Comparison of ENCODE assay signal across 8 cellular contexts in genomic region chr7:129053938-129054437, GRCh38. TPM values are rescaled to one million over a fixed set of nuclear protein-coding genes. Genes with fewer than 3 reads are reported as not detected.
DNase-seq lines count a peak whose midpoint lies in the region; ATAC-seq and TF ChIP-seq lines count a peak whose summit lies in the region.

No MANE protein-coding gene starts in this region.

- H3F3A ChIP-seq in OCI-LY1 (ENCODE audit: insufficient read depth, low read length), result no peaks in the 10 kb centered on the region

- no peak for ATAC-seq in natural killer cell treated with Interleukin-12 subunit alpha and Interleukin-12 subunit beta and Interleukin-15 and Interleukin-18, amount 100 ng/mL, for 72 hours
- ATAC-seq in GM21390 (IDR thresholded peaks at IDR 0.05; ENCODE audit: unreplicated experiment), result no peak
- ATAC-seq in HG02610 (IDR thresholded peaks at IDR 0.05; ENCODE audit: unreplicated experiment), result no peak

- peak overlapping the region; percentile 97 for H3K4me3 Mint-ChIP-seq in natural killer cell treated with Interleukin-12 subunit alpha and Interleukin-12 subunit beta and Interleukin-15 and Interleukin-18, amount 100 ng/mL, for 72 hours

- peak overlapping the region; percentile 80 for H3K4me2 ChIP-seq in OCI-LY1 (ENCODE audit: low read length)

- H3K4me1 ChIP-seq in OCI-LY1 (ENCODE audit: insufficient read depth, low read length, severe bottlenecking), result peaks cover 40% of the 10 kb centered on the region
- peaks cover 11% of the 10 kb centered on the region for H3K4me1 ChIP-seq in ectodermal cell (ENCODE audit: control insufficient read depth, insufficient read depth, low read length)

- H3K36me3 Mint-ChIP-seq in natural killer cell treated with Interleukin-12 subunit alpha and Interleukin-12 subunit beta and Interleukin-15 and Interleukin-18, amount 100 ng/mL, for 72 hours, result peaks cover 12% of the 10 kb centered on the region

- no peaks in the 10 kb centered on the region for H3K9me3 ChIP-seq in OCI-LY1 (ENCODE audit: low read length)
- no peaks in the 10 kb centered on the region for H3K9me3 ChIP-seq in ectodermal cell (ENCODE audit: control insufficient read depth, low read length)

- H3K9me3 Mint-ChIP-seq in natural killer cell treated with Interleukin-12 subunit alpha and Interleukin-12 subunit beta and Interleukin-15 and Interleukin-18, amount 100 ng/mL, for 72 hours, result no peaks in the 10 kb centered on the region

- DNase-seq in NCI-H1092 treated with DMSO at 0.1 percent for 48 hours (lab: John Stamatoyannopoulos, UW) (peak; percentile 60), NCI-H1092 (lab: John Stamatoyannopoulos, UW) (no peak), NCI-H226 (no peak)
- no peak for DNase-seq in natural killer cell treated with Interleukin-12 subunit alpha and Interleukin-12 subunit beta and Interleukin-15 and Interleukin-18, amount 100 ng/mL, for 72 hours (ENCODE audit: low spot score)

- no peaks in the 10 kb centered on the region for H4K20me1 ChIP-seq in OCI-LY1 (ENCODE audit: insufficient read depth, low read length)

- H3K4me3 ChIP-seq in OCI-LY1 (ENCODE audit: low read depth, low read length, poor library complexity, severe bottlenecking) (peak overlapping the region; percentile 77), ectodermal cell (ENCODE audit: insufficient read depth, low read depth, low read length) (peak overlapping the region; percentile 88)

- no peaks in the 10 kb centered on the region for H3K9me2 ChIP-seq in OCI-LY1 (ENCODE audit: low read depth, low read length)

- peak overlapping the region; percentile 94 to 99 for H3K27ac Mint-ChIP-seq in natural killer cell treated with Interleukin-12 subunit alpha and Interleukin-12 subunit beta and Interleukin-15 and Interleukin-18, amount 100 ng/mL, for 72 hours

- H3K36me3 ChIP-seq in OCI-LY1 (ENCODE audit: insufficient read depth, low read length) (peaks cover 24% of the 10 kb centered on the region; the same call in 1 of the 2 replicates), ectodermal cell (ENCODE audit: control insufficient read depth, insufficient read depth, low read length) (no peaks in the 10 kb centered on the region)

- no peak overlapping the region for H2AFZ ChIP-seq in OCI-LY1 (ENCODE audit: low read length)

- H3K79me2 ChIP-seq in OCI-LY1 (ENCODE audit: insufficient read depth, low read length), result peaks cover 50% of the 10 kb centered on the region

- H3K4me1 Mint-ChIP-seq in natural killer cell treated with Interleukin-12 subunit alpha and Interleukin-12 subunit beta and Interleukin-15 and Interleukin-18, amount 100 ng/mL, for 72 hours (ENCODE audit: low read depth in 2 of 2), result peaks cover 34 to 38% of the 10 kb centered on the region in 2 donors

- WGBS in ectodermal cell, 2 experiments, result 0 to 1% methylated on average over 10 of the region's 10 CpGs

- H3K27me3 Mint-ChIP-seq in natural killer cell treated with Interleukin-12 subunit alpha and Interleukin-12 subunit beta and Interleukin-15 and Interleukin-18, amount 100 ng/mL, for 72 hours, result peaks cover 0 to under 1% of the 10 kb centered on the region in 2 donors

- H3K27ac ChIP-seq in OCI-LY1 (ENCODE audit: low read depth, low read length, poor library complexity, severe bottlenecking) (peak overlapping the region; percentile 91), ectodermal cell (ENCODE audit: insufficient read depth, low read depth, low read length, poor library complexity, severe bottlenecking) (peak overlapping the region; percentile 92)

- H3K9ac ChIP-seq in OCI-LY1 (ENCODE audit: low read length), result peak overlapping the region; percentile 85

- TF ChIP-seq CTCF in OCI-LY1 (IDR thresholded peaks at IDR 0.05; ENCODE audit: low read length), result no peak

- H3K27me3 ChIP-seq in OCI-LY1 (ENCODE audit: insufficient read depth, low read length), result no peaks in the 10 kb centered on the region
- H3K27me3 ChIP-seq in ectodermal cell (ENCODE audit: control insufficient read depth, insufficient read depth, low read length, poor library complexity, severe bottlenecking), result no peaks in the 10 kb centered on the region

RNA-seq across cellular contexts. Expression of gene TNPO3, which starts 0.9 kb away (rescaled TPM):
- 75.6 TPM for polyA plus RNA-seq in ectodermal cell (2013, experiment 1 of 4)
- polyA plus RNA-seq in ectodermal cell (2013, experiment 2 of 4), result 83.3 TPM
- 61.0 TPM for polyA plus RNA-seq in ectodermal cell (2013, experiment 3 of 4)
- polyA plus RNA-seq in ectodermal cell (2013, experiment 4 of 4), result 66.8 TPM
- total RNA-seq in natural killer cell treated with Interleukin-12 subunit alpha and Interleukin-12 subunit beta and Interleukin-15 and Interleukin-18, amount 100 ng/mL, for 72 hours, result 10 to 100 TPM; 70.8 to 71.2 TPM
